Comparison of ENCODE assay signal across 8 cellular contexts in genomic region chr14:20412876-20413784, GRCh38. TPM values are rescaled to one million over a fixed set of nuclear protein-coding genes. Genes with fewer than 3 reads are reported as not detected.
DNase-seq lines count a peak whose midpoint lies in the region; ATAC-seq and TF ChIP-seq lines count a peak whose summit lies in the region.

Gene TEP1, minus strand, starts transcription at chr14:20413501. Its CDS starts 5,062 bp downstream, at chr14:20408439.

- TF ChIP-seq CTCF in HFFc6 (IDR thresholded peaks at IDR 0.05) (no peak), glutamatergic neuron (IDR thresholded peaks at IDR 0.05; ENCODE audit: partially characterized antibody, unreplicated experiment) (no peak), omental fat pad (IDR thresholded peaks at IDR 0.05) (no peak), suprapubic skin (IDR thresholded peaks at IDR 0.05) (no peak)

- H3K9me3 Mint-ChIP-seq in HFFc6 = no peaks in the 10 kb centered on the region
- H3K9me3 Mint-ChIP-seq in activated naive CD8-positive, alpha-beta T cell (ENCODE audit: low read depth) = no peaks in the 10 kb centered on the region
- H3K9me3 Mint-ChIP-seq in glutamatergic neuron (ENCODE audit: unreplicated experiment) = peaks cover 6% of the 10 kb centered on the region

- no peak for TF ChIP-seq EP300 in suprapubic skin (IDR thresholded peaks at IDR 0.05)

- TF ChIP-seq POLR2A in suprapubic skin (IDR thresholded peaks at IDR 0.05) = peak in 1 of 2 donors; percentile 52

- H3K36me3 Mint-ChIP-seq in HFFc6 (ENCODE audit: low read depth) (peaks cover 1% of the 10 kb centered on the region; the same call in 1 of the 2 replicates), glutamatergic neuron (ENCODE audit: unreplicated experiment) (no peaks in the 10 kb centered on the region)
- H3K36me3 Mint-ChIP-seq in activated naive CD8-positive, alpha-beta T cell = no peaks in the 10 kb centered on the region

- under 1% methylated on average over 40 of the region's 44 CpGs for WGBS in suprapubic skin

- H3K4me3 Mint-ChIP-seq in HFFc6 (peak within 1 kb of the TSS; percentile 95), glutamatergic neuron (ENCODE audit: unreplicated experiment) (peak within 1 kb of the TSS; percentile 96)
- peak within 1 kb of the TSS; percentile 99 for H3K4me3 Mint-ChIP-seq in activated naive CD8-positive, alpha-beta T cell

- H3K36me3 ChIP-seq in suprapubic skin = peaks cover 4% of the 10 kb centered on the region

- peaks cover 22% of the 10 kb centered on the region for H3K4me1 ChIP-seq in suprapubic skin

- peak within 1 kb of the TSS; percentile 96 for H3K27ac ChIP-seq in suprapubic skin

- peak; percentile 96 for DNase-seq in GM03348 (ENCODE audit: low spot score)
- peak; percentile 80 for DNase-seq in HFFc6
- peak; percentile 86 for DNase-seq in NCI-H1092 treated with DMSO at 0.1 percent for 48 hours (lab: John Stamatoyannopoulos, UW)
- DNase-seq in SKM-1 treated with dmso at 0.1 percent for 144 hours (lab: John Stamatoyannopoulos, UW; ENCODE audit: unreplicated experiment) = peak; percentile 15
- peak; percentile 85 for DNase-seq in glutamatergic neuron
- peak; percentile 66 for DNase-seq in omental fat pad (ENCODE audit: low spot score)
- DNase-seq in suprapubic skin (ENCODE audit: low spot score in 2 of 2) = peak; percentile 94 to 96

- H3K9me3 ChIP-seq in suprapubic skin = no peaks in the 10 kb centered on the region

- H3K27ac Mint-ChIP-seq in HFFc6 (peak within 1 kb of the TSS; percentile 92), glutamatergic neuron (ENCODE audit: unreplicated experiment) (peak within 1 kb of the TSS; percentile 79)
- H3K27ac Mint-ChIP-seq in activated naive CD8-positive, alpha-beta T cell = peak within 1 kb of the TSS; percentile 95

- H3K4me3 ChIP-seq in suprapubic skin = peak within 1 kb of the TSS; percentile 78

- H3K4me1 Mint-ChIP-seq in HFFc6 (ENCODE audit: low read depth) (peaks cover 56% of the 10 kb centered on the region), glutamatergic neuron (ENCODE audit: low read depth, unreplicated experiment) (no peaks in the 10 kb centered on the region)
- peaks cover 45% of the 10 kb centered on the region for H3K4me1 Mint-ChIP-seq in activated naive CD8-positive, alpha-beta T cell (ENCODE audit: low read depth)

- no peaks in the 10 kb centered on the region for H3K27me3 ChIP-seq in suprapubic skin

- ATAC-seq in omental fat pad (ENCODE audit: low FRiP score) = peak; percentile 97

- H3K27me3 Mint-ChIP-seq in HFFc6 (ENCODE audit: insufficient read depth) = peaks cover 4% of the 10 kb centered on the region
- no peaks in the 10 kb centered on the region for H3K27me3 Mint-ChIP-seq in activated naive CD8-positive, alpha-beta T cell
- peaks cover 3% of the 10 kb centered on the region for H3K27me3 Mint-ChIP-seq in glutamatergic neuron (ENCODE audit: unreplicated experiment)

RNA-seq across cellular contexts. Expression of gene TEP1, which starts in this region (rescaled TPM):
- total RNA-seq in HFFc6 (2021; fragmentation: NEBNext Ultra II Directional; extraction: Animal tissue kit (Norgen Biotek cat#: 25700)) = 10 to 100 TPM; 11.6 to 16.1 (median 13.7) TPM
- 22.7 TPM for total RNA-seq in glutamatergic neuron (ENCODE audit: unreplicated experiment)
- 10 to 100 TPM; 22.9 to 38.8 (median 27.8) TPM for total RNA-seq in omental fat pad
- total RNA-seq in suprapubic skin = 10 to 100 TPM; 16.3 to 34.0 (median 25.1) TPM

Comparison
In these comparisons a context has a peak if more than half of its experiments do, and no peak if none do; other contexts are left out.
1. Peak in every context shown above with its lines: DNase-seq, ATAC-seq, H3K4me3 ChIP-seq and H3K27ac ChIP-seq.
2. DNase-seq: peak in every context shown above with its lines; median percentile 96 in GM03348; 95 in suprapubic skin; 86 in NCI-H1092 treated with DMSO at 0.1 percent for 48 hours; 85 in glutamatergic neuron; 80 in HFFc6; 66 in omental fat pad; 15 in SKM-1 treated with dmso at 0.1 percent for 144 hours.